ENCODE assay signal across 15 cellular contexts in genomic region chr6:33837971-33838665, GRCh38. TPM values are rescaled to one million over a fixed set of nuclear protein-coding genes. Genes with fewer than 3 reads are reported as not detected.
DNase-seq lines count a peak whose midpoint lies in the region; FAIRE-seq and TF ChIP-seq lines count a peak whose summit lies in the region.
"Had no signal": no experiment of that assay in that cellular context is flagged by ENCODE, and none has a peak within 500 bp of the region (broad histone marks: within the 10 kb centered on the region; RNA-seq: fewer than 3 reads in every experiment).

No MANE protein-coding gene starts in this region.

- FAIRE-seq in H1 (lab: Jason Lieb, UNC): no peak

- no peak overlapping the region for H3K27ac ChIP-seq in H1 (ENCODE audit: low read depth, low read length)
- H3K27ac ChIP-seq: sigmoid colon had no signal

- no peak overlapping the region for H4K5ac ChIP-seq in H1 (ENCODE audit: insufficient read length, low read depth, low read length)

- peaks cover 61% of the 10 kb centered on the region for H3K4me1 Mint-ChIP-seq in nephron

- no peak overlapping the region for H3K23ac ChIP-seq in H1 (ENCODE audit: insufficient read length)

- TF ChIP-seq RAD21 in H1 (IDR thresholded peaks at IDR 0.05 in 1 of 2, conservative IDR thresholded peaks at IDR 0.05 in 1 of 2; ENCODE audit: low read depth in 2 of 2, low read length in 2 of 2): 0 out of 4 replicates have a peak, but pooled peaks of 1 of the 2 experiments have one; percentile 8

- H3K4me3 ChIP-seq in H1 (ENCODE audit: extremely low read depth in 1 of 4, insufficient read depth in 2 of 4, low read depth in 3 of 4, low read length in 4 of 4): no peak overlapping the region
- H3K4me3 ChIP-seq: MG63, sigmoid colon had no signal

- WGBS in H1 (ENCODE audit: extremely low coverage in 1 of 2, insufficient coverage in 1 of 2, insufficient read length in 1 of 2, insufficient replicate concordance in 2 of 2, low coverage in 1 of 2, low lambda C conversion rate in 2 of 2, missing lambda C conversion rate in 1 of 2), 2 experiments: 53% methylated on average over 12 of the region's 12 CpGs; no CpG with 5 or more reads in 1 of the 2 experiments

- POLR2A ChIA-PET in H1 (lab: Charles Lee; ENCODE audit: partially characterized antibody): interaction anchor here (0.6 to 1.1 kb wide), 3 partner anchors 10 to 112 kb away, joined by 3 to 4 read pairs (median 3); no protein-coding TSS in a partner anchor

- H3K27me3 Mint-ChIP-seq in nephron (ENCODE audit: low read depth): peaks cover 8% of the 10 kb centered on the region

- TF ChIP-seq POLR2A in H1 (IDR thresholded peaks at IDR 0.05; ENCODE audit: control extremely low read depth in 1 of 2, low read depth in 2 of 2, low read length in 2 of 2): no peak

- no peak overlapping the region for H2BK120ac ChIP-seq in H1 (replicated peaks; ENCODE audit: low read depth, low read length)

- 0 out of 7 replicates have a peak, but pooled peaks cover 0 to 2% (median 0%) of the 10 kb centered on the region in 4 experiments for H3K27me3 ChIP-seq in H1 (replicated peaks in 1 of 4; ENCODE audit: control insufficient read depth in 3 of 4, extremely low read depth in 1 of 4, insufficient read depth in 3 of 4, low read length in 3 of 4)
- H3K27me3 ChIP-seq: MG63, sigmoid colon had no signal

- no peak overlapping the region for H4K91ac ChIP-seq in H1 (replicated peaks; ENCODE audit: insufficient read length, low read length)

- H2BK5ac ChIP-seq in H1 (ENCODE audit: low read depth, low read length): peak overlapping the region; percentile 35; the same call in 1 of the 2 replicates

- no peaks in the 10 kb centered on the region for H3K36me3 ChIP-seq in H1 (ENCODE audit: control insufficient read depth in 2 of 4, insufficient read depth in 4 of 4, low read length in 3 of 4)
- H3K36me3 ChIP-seq: MG63, sigmoid colon had no signal

- no peaks in the 10 kb centered on the region for H4K20me1 ChIP-seq in H1 (replicated peaks in 1 of 2; ENCODE audit: control insufficient read depth in 1 of 2, insufficient read depth in 2 of 2, low read length in 2 of 2)

- no peaks in the 10 kb centered on the region for H3K23me2 ChIP-seq in H1 (ENCODE audit: low read depth, low read length)

- peaks cover 8% of the 10 kb centered on the region for H3K9me3 Mint-ChIP-seq in nephron
- H3K9me3 Mint-ChIP-seq: CD8-positive, alpha-beta T cell had no signal

- peaks cover 12 to 15% of the 10 kb centered on the region in 2 experiments for H3K9me3 ChIP-seq in H1 (ENCODE audit: insufficient read depth in 2 of 2, low read depth in 1 of 2, low read length in 1 of 2)
- H3K9me3 ChIP-seq: MG63 had no signal

- H3K4me2 ChIP-seq in H1 (ENCODE audit: insufficient read depth in 1 of 2, low read depth in 2 of 2, low read length in 2 of 2): peak overlapping the region in 1 of 2 experiments; percentile 33; a peak in 1 of 4 replicates

- CTCF ChIA-PET in H1 (lab: Charles Lee; ENCODE audit: partially characterized antibody): interaction anchor here (1.3 to 6.0 kb wide), 9 partner anchors 9 to 193 kb away, joined by 3 to 49 read pairs (median 5); no protein-coding TSS in a partner anchor

- peak overlapping the region; percentile 88; the same call in 1 of the 2 replicates for H2BK20ac ChIP-seq in H1 (ENCODE audit: low read length)

- no peak for TF ChIP-seq EP300 in H1 (IDR thresholded peaks at IDR 0.05; ENCODE audit: borderline replicate concordance in 1 of 2, low read depth in 2 of 2, low read length in 2 of 2)

- peak overlapping the region; percentile 87; the same call in 1 of the 2 replicates for H4K8ac ChIP-seq in H1 (ENCODE audit: extremely low read depth, insufficient read depth, low read length)

- H3K79me1 ChIP-seq in H1 (ENCODE audit: low read depth, low read length): no peaks in the 10 kb centered on the region

- H3K79me2 ChIP-seq in H1 (ENCODE audit: control insufficient read depth in 1 of 2, insufficient read depth in 2 of 2, low read length in 2 of 2): no peaks in the 10 kb centered on the region

- no peak overlapping the region for H3K4ac ChIP-seq in H1 (replicated peaks; ENCODE audit: insufficient read length, low read depth, low read length)

- peaks cover 4% of the 10 kb centered on the region for H3K36me3 Mint-ChIP-seq in nephron (ENCODE audit: low read depth)
- H3K36me3 Mint-ChIP-seq: activated CD4-positive, alpha-beta memory T cell treated with anti-CD3 and anti-CD28 coated beads for 36 hours; CD8-positive, alpha-beta T cell had no signal

- peak overlapping the region; percentile 4; the same call in 1 of the 2 replicates for H2AFZ ChIP-seq in H1 (ENCODE audit: low read length)

- peak overlapping the region in 2 of 3 experiments; percentile 22 to 28 for H3K4me3 Mint-ChIP-seq in nephron
- H3K4me3 Mint-ChIP-seq: activated CD4-positive, alpha-beta memory T cell treated with anti-CD3 and anti-CD28 coated beads for 36 hours; CD8-positive, alpha-beta T cell had no signal

- H3K9ac ChIP-seq in H1 (replicated peaks in 1 of 4; ENCODE audit: extremely low read depth in 1 of 4, low read depth in 3 of 4, low read length in 3 of 4): no peak overlapping the region

- DNase-seq in AG20443 (ENCODE audit: low spot score) (peak; percentile 67), M059J (ENCODE audit: low read depth) (peak; percentile 54), H1 (ENCODE audit: low read depth in 1 of 2, low spot score in 2 of 2) (no peak), NCI-H1436 treated with DMSO at 0.1 percent for 48 hours (lab: John Stamatoyannopoulos, UW) (no peak), SKM-1 treated with dmso at 0.1 percent for 144 hours (lab: John Stamatoyannopoulos, UW; ENCODE audit: unreplicated experiment) (no peak)
- no peak for DNase-seq in activated CD8-positive, alpha-beta memory T cell treated with anti-CD3 and anti-CD28 coated beads, Interleukin-2, amount 50 U/mL, for 4 hours
- DNase-seq in activated naive CD4-positive, alpha-beta T cell treated with anti-CD3 and anti-CD28 coated beads, Interleukin-2, amount 50 U/mL, for 16 hours: no peak
- DNase-seq: activated CD4-positive, alpha-beta memory T cell treated with anti-CD3 and anti-CD28 coated beads for 36 hours; activated naive CD4-positive, alpha-beta T cell; CD8-positive, alpha-beta T cell; MG63; NCI-H526 treated with DMSO at 0.1 percent for 48 hours; sigmoid colon had no signal

- no peak for TF ChIP-seq CTCF in H1 (IDR thresholded peaks at IDR 0.05; ENCODE audit: control extremely low read depth in 1 of 3, insufficient read depth in 1 of 3, low read depth in 1 of 3, low read length in 3 of 3)
- TF ChIP-seq CTCF in nephron (IDR thresholded peaks at IDR 0.05; ENCODE audit: unreplicated experiment in 3 of 3): peak in 1 of 3 experiments; percentile 9

- peak overlapping the region; percentile 62; the same call in 1 of the 2 replicates for H2BK12ac ChIP-seq in H1 (ENCODE audit: low read depth, low read length)

- H3K56ac ChIP-seq in H1 (replicated peaks; ENCODE audit: insufficient read length, low read depth, low read length): no peak overlapping the region

- peaks cover 0 to 19% (median 11%) of the 10 kb centered on the region in 4 experiments; a peak in 6 of 7 replicates for H3K4me1 ChIP-seq in H1 (replicated peaks in 1 of 4; ENCODE audit: control insufficient read depth in 3 of 4, insufficient read depth in 4 of 4, low read length in 3 of 4)

- H2AK5ac ChIP-seq in H1 (ENCODE audit: low read depth, low read length): no peak overlapping the region

- H3K14ac ChIP-seq in H1 (ENCODE audit: insufficient read length): no peak overlapping the region

- peak overlapping the region; percentile 90 for H2BK15ac ChIP-seq in H1 (ENCODE audit: low read length)

- peak overlapping the region; percentile 93 to 97 (median 96) for H3K27ac Mint-ChIP-seq in nephron
- H3K27ac Mint-ChIP-seq: activated CD4-positive, alpha-beta memory T cell treated with anti-CD3 and anti-CD28 coated beads for 36 hours; CD8-positive, alpha-beta T cell had no signal

- H3K18ac ChIP-seq in H1 (ENCODE audit: extremely low read depth, low read length): peak overlapping the region; percentile 60

TF ChIP-seq in H1, 55 proteins besides CTCF, POLR2A, EP300 and RAD21:
- TF ChIP-seq TEAD4 (IDR thresholded peaks at IDR 0.05; ENCODE audit: low read depth, low read length) (peak; percentile 74), JUN (IDR thresholded peaks at IDR 0.05; ENCODE audit: low read depth, low read length) (no peak)
TF ChIP-seq in H1: peak in this region for 1.

RNA-seq across cellular contexts. Expression of gene MLN, which starts 34.3 kb away (rescaled TPM):
- not detected in 2 replicates for total RNA-seq in M059J (2014; rRNA removed; shearing (Covaris generic))
- total RNA-seq in H1 (2021; fragmentation: NEBNext Ultra II Directional; extraction: Animal tissue kit (Norgen Biotek cat#: 25700)): not detected in 2 replicates
- 0.31 TPM in 1 of 2 replicates, not detected in the other for polyA plus RNA-seq in H1 (2011; rRNA removed)
- not detected for polyA plus RNA-seq in H1 (2011; cell fraction: cytosol; rRNA removed)
- polyA plus RNA-seq in H1 (2011; cell fraction: nucleus; rRNA removed): not detected
- not detected in 4 replicates for polyA plus RNA-seq in H1 (2012, experiment 1 of 2)
- not detected for polyA plus RNA-seq in H1 (2012, experiment 2 of 2)
- polyA plus RNA-seq in H1 (2013, experiment 1 of 2): not detected
- polyA plus RNA-seq in H1 (2013, experiment 2 of 2): not detected
- not detected in 2 replicates for polyA minus RNA-seq in H1 (2011; rRNA and poly(A)+ RNA removed)
- not detected for polyA minus RNA-seq in H1 (2011; cell fraction: cytosol; rRNA and poly(A)+ RNA removed)
- polyA minus RNA-seq in H1 (2011; cell fraction: nucleus; rRNA and poly(A)+ RNA removed): not detected
- total RNA-seq: activated CD4-positive, alpha-beta memory T cell treated with anti-CD3 and anti-CD28 coated beads for 36 hours; CD8-positive, alpha-beta T cell; sigmoid colon; ureter had no signal

RNA-seq across cellular contexts. Expression of gene LEMD2, which starts 49.2 kb away (rescaled TPM):
- total RNA-seq in M059J (2014; rRNA removed; shearing (Covaris generic)): 48.2 and 69.2 TPM in 2 replicates
- 54.1 and 57.3 TPM in 2 replicates for total RNA-seq in H1 (2021; fragmentation: NEBNext Ultra II Directional; extraction: Animal tissue kit (Norgen Biotek cat#: 25700))
- polyA plus RNA-seq in H1 (2011; rRNA removed): 32.7 and 54.9 TPM in 2 replicates
- 58.9 TPM for polyA plus RNA-seq in H1 (2011; cell fraction: cytosol; rRNA removed)
- 127 TPM for polyA plus RNA-seq in H1 (2011; cell fraction: nucleus; rRNA removed)
- 58.7 to 71.6 TPM (median 62.9 TPM) in 4 replicates for polyA plus RNA-seq in H1 (2012, experiment 1 of 2)
- polyA plus RNA-seq in H1 (2012, experiment 2 of 2): 48.3 TPM
- polyA plus RNA-seq in H1 (2013, experiment 1 of 2): 44.0 TPM
- 48.2 TPM for polyA plus RNA-seq in H1 (2013, experiment 2 of 2)
- 47.6 and 60.5 TPM in 2 replicates for polyA minus RNA-seq in H1 (2011; rRNA and poly(A)+ RNA removed)
- 36.8 TPM for polyA minus RNA-seq in H1 (2011; cell fraction: cytosol; rRNA and poly(A)+ RNA removed)
- polyA minus RNA-seq in H1 (2011; cell fraction: nucleus; rRNA and poly(A)+ RNA removed): 82.4 TPM

Comparison
In these comparisons a context has a peak if more than half of its experiments do, and no peak if none do; other contexts are left out.
1. DNase-seq: peak in AG20443 (single experiment) and M059J (single experiment); none in H1 (0 of 2), activated CD8-positive, alpha-beta memory T cell treated with anti-CD3 and anti-CD28 coated beads, Interleukin-2, amount 50 U/mL, for 4 hours (single experiment), NCI-H1436 treated with DMSO at 0.1 percent for 48 hours (single experiment), SKM-1 treated with dmso at 0.1 percent for 144 hours (single experiment) and activated naive CD4-positive, alpha-beta T cell treated with anti-CD3 and anti-CD28 coated beads, Interleukin-2, amount 50 U/mL, for 16 hours (single experiment).